Comparison of ENCODE assay signal across 20 cellular contexts in the genomic region with DNA sequence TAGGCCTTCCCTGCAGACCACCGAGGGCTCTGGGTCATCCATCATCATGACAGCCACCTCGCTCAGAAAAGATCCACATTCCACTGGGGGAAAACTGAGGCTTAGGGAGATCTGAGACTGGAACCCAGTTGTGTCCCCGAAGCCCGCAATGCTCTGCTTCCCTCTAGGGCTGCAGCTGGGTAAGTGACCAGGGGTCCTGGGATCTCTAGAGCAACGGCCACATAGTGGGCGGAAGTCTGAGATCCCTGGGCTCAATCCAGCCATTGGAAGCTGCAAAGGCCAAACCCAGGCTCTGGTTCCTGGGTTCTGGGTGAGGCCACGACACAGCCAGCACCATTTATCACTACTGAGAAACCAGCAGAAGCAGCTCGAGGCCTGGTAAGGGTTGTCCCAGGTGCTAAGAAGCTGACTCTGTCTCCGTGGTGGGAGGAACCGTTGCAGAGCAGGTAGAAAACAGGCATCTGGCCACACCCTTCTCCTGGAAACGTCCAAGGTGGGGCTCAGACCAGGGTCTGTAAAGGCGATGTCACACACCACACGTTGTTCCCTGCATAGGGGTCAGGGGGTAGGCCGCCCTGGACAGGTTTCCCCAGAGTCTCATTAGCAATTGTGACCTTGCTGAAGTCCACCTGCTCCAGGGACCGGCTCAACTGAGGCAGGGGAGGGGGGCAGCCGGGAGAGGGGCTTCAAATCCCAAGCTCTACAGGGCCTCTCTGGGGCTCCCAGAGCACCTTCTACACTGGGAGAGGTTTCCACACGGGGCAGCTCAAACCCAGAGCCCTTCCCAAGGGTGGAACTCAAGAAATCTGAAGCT. TPM values are rescaled to one million over a fixed set of nuclear protein-coding genes. Genes with fewer than 3 reads are reported as not detected.
DNase-seq lines count a peak whose midpoint lies in the region; ATAC-seq and TF ChIP-seq lines count a peak whose summit lies in the region.
"Had no signal": no experiment of that assay in that cellular context is flagged by ENCODE, and none has a peak within 500 bp of the region (broad histone marks: within the 10 kb centered on the region; RNA-seq: fewer than 3 reads in every experiment).

No MANE protein-coding gene starts in this region.

- peak overlapping the region; percentile 73 for H3K4me3 Mint-ChIP-seq in activated CD8-positive, alpha-beta memory T cell treated with anti-CD3 and anti-CD28 coated beads, Interleukin-2, amount 10 ng/mL, durations not matched to agents 7 days and 5 days

- CTCF ChIA-PET in activated CD8-positive, alpha-beta memory T cell treated with anti-CD3 and anti-CD28 coated beads, Interleukin-2, amount 10 ng/mL, durations not matched to agents 7 days and 5 days (lab: Charles Lee): interaction anchor here (1.0 to 20.0 kb wide), 11 partner anchors 8 to 53 kb away, joined by 3 to 395 read pairs (median 5); a partner anchor contains a TSS

- no peak for DNase-seq in activated CD8-positive, alpha-beta memory T cell treated with anti-CD3 and anti-CD28 coated beads, Interleukin-2, amount 10 ng/mL, durations not matched to agents 7 days and 5 days
- DNase-seq in activated CD8-positive, alpha-beta memory T cell treated with anti-CD3 and anti-CD28 coated beads, Interleukin-2, amount 50 U/mL, for 4 hours: no peak
- no peak for DNase-seq in SK-N-MC (ENCODE audit: low read depth, low spot score)
- DNase-seq in caudate nucleus (lab: John Stamatoyannopoulos, UW): no peak
- DNase-seq in smooth muscle cell (lab: John Stamatoyannopoulos, UW; ENCODE audit: unreplicated experiment): no peak
- no peak for DNase-seq in substantia nigra (lab: John Stamatoyannopoulos, UW)
- no peak for DNase-seq in NCI-H2196 (lab: John Stamatoyannopoulos, UW; ENCODE audit: unreplicated experiment)
- no peak for DNase-seq in D341Med (ENCODE audit: low spot score)
- DNase-seq: activated CD4-positive, CD25-positive, alpha-beta regulatory T cell; brain microvascular endothelial cell; dorsolateral prefrontal cortex; esophagus squamous epithelium; glutamatergic neuron; HCEC 1CT; NCI-H2081 treated with DMSO at 0.1 percent for 48 hours; NCI-H774; ovary; stimulated activated CD4-positive, alpha-beta T cell treated with anti-CD3 and anti-CD28 coated beads, Interleukin-4, amount 100 ng/mL, for 4 hours had no signal

- TF ChIP-seq CTCF in smooth muscle cell (IDR thresholded peaks at IDR 0.05; ENCODE audit: borderline replicate concordance, insufficient read depth, poor library complexity, severe bottlenecking): no peak

- 77% methylated on average over 17 of the region's 17 CpGs for WGBS in smooth muscle cell (ENCODE audit: low lambda C conversion rate)

- H3K27me3 ChIP-seq in smooth muscle cell (ENCODE audit: low read depth): no peaks in the 10 kb centered on the region
- H3K27me3 ChIP-seq: brain microvascular endothelial cell, ovary had no signal

- H3K36me3 ChIP-seq in SK-N-MC (ENCODE audit: insufficient read depth, low read length) (peaks cover 99% of the 10 kb centered on the region), smooth muscle cell (ENCODE audit: low read depth) (no peaks in the 10 kb centered on the region)
- H3K36me3 ChIP-seq: brain microvascular endothelial cell, ovary had no signal

- H3K9me3 ChIP-seq in SK-N-MC (ENCODE audit: low read depth, low read length) (no peaks in the 10 kb centered on the region), smooth muscle cell (replicated peaks; ENCODE audit: low read depth) (no peaks in the 10 kb centered on the region)
- H3K9me3 ChIP-seq: esophagus squamous epithelium, ovary had no signal

- H3K27ac Mint-ChIP-seq in activated CD8-positive, alpha-beta memory T cell treated with anti-CD3 and anti-CD28 coated beads, Interleukin-2, amount 10 ng/mL, durations not matched to agents 7 days and 5 days: peak overlapping the region; percentile 91

- H3K36me3 Mint-ChIP-seq in activated CD8-positive, alpha-beta memory T cell treated with anti-CD3 and anti-CD28 coated beads, Interleukin-2, amount 10 ng/mL, durations not matched to agents 7 days and 5 days: peaks cover 24% of the 10 kb centered on the region

- H3K27ac ChIP-seq in SK-N-MC: peak overlapping the region; percentile 76; the same call in 1 of the 2 replicates
- peak overlapping the region; percentile 46 for H3K27ac ChIP-seq in caudate nucleus (ENCODE audit: low read depth, low read length)
- peak overlapping the region; percentile 84 for H3K27ac ChIP-seq in smooth muscle cell (ENCODE audit: low read depth)
- no peak overlapping the region for H3K27ac ChIP-seq in substantia nigra (ENCODE audit: low read depth, low read length, poor library complexity, severe bottlenecking)
- H3K27ac ChIP-seq: brain microvascular endothelial cell, ovary had no signal

- H3K9ac ChIP-seq in SK-N-MC (ENCODE audit: insufficient read length) (no peak overlapping the region), smooth muscle cell (ENCODE audit: low read depth) (no peak overlapping the region)

- no peak overlapping the region for H3K4me2 ChIP-seq in smooth muscle cell

- no peaks in the 10 kb centered on the region for H4K20me1 ChIP-seq in smooth muscle cell (ENCODE audit: low read depth)

- H3K4me1 ChIP-seq in smooth muscle cell (ENCODE audit: low read depth): peaks cover 20% of the 10 kb centered on the region

- H3K79me2 ChIP-seq in smooth muscle cell (ENCODE audit: low read depth): no peaks in the 10 kb centered on the region

- no peak for ATAC-seq in activated CD8-positive, alpha-beta memory T cell treated with anti-CD3 and anti-CD28 coated beads, Interleukin-2, amount 10 ng/mL, durations not matched to agents 7 days and 5 days
- ATAC-seq: HepG2 had no signal

- H3K4me1 Mint-ChIP-seq in activated CD8-positive, alpha-beta memory T cell treated with anti-CD3 and anti-CD28 coated beads, Interleukin-2, amount 10 ng/mL, durations not matched to agents 7 days and 5 days: peaks cover 90% of the 10 kb centered on the region

- H3K27me3 Mint-ChIP-seq in activated CD8-positive, alpha-beta memory T cell treated with anti-CD3 and anti-CD28 coated beads, Interleukin-2, amount 10 ng/mL, durations not matched to agents 7 days and 5 days: no peaks in the 10 kb centered on the region

- no peak overlapping the region for H3K4me3 ChIP-seq in SK-N-MC
- no peak overlapping the region for H3K4me3 ChIP-seq in smooth muscle cell
- H3K4me3 ChIP-seq: ovary had no signal

- H2AFZ ChIP-seq in smooth muscle cell (ENCODE audit: low read depth): no peak overlapping the region

- peaks cover 28% of the 10 kb centered on the region for H3F3A ChIP-seq in smooth muscle cell (ENCODE audit: low read depth)

- H3K9me3 Mint-ChIP-seq in activated CD8-positive, alpha-beta memory T cell treated with anti-CD3 and anti-CD28 coated beads, Interleukin-2, amount 10 ng/mL, durations not matched to agents 7 days and 5 days (ENCODE audit: low read depth): no peaks in the 10 kb centered on the region

RNA-seq across cellular contexts. Expression of a gene that starts 38.6 kb away (rescaled TPM):
- 10 to 100 TPM; 53.0 to 66.2 TPM for total RNA-seq in activated CD8-positive, alpha-beta memory T cell treated with anti-CD3 and anti-CD28 coated beads, Interleukin-2, amount 10 ng/mL, durations not matched to agents 7 days and 5 days
- 3.0 and 3.6 TPM in 2 replicates for total RNA-seq in smooth muscle cell
- 0.47 and 0.56 TPM in 2 replicates for polyA plus RNA-seq in smooth muscle cell
- total RNA-seq: G401, HepG2 had no signal
- polyA plus RNA-seq: HepG2 had no signal

Comparison
In these comparisons a context has a peak if more than half of its experiments do, and no peak if none do; other contexts are left out.
1. RNA of a gene that starts 38.6 kb away (total RNA-seq): 53.0 to 66.2 TPM in activated CD8-positive, alpha-beta memory T cell treated with anti-CD3 and anti-CD28 coated beads, Interleukin-2, amount 10 ng/mL, durations not matched to agents 7 days and 5 days; 3.0 to 3.6 TPM in smooth muscle cell; every median in the first group is over 10 times any median in the second.